ENCODE assay signal across 21 cellular contexts in genomic region chr9:138045541-138046490, GRCh38.
DNase-seq lines count a peak whose midpoint lies in the region; ATAC-seq, FAIRE-seq and TF ChIP-seq lines count a peak whose summit lies in the region.
"Had no signal": no experiment of that assay in that cellular context is flagged by ENCODE, and none has a peak within 500 bp of the region (broad histone marks: within the 10 kb centered on the region; RNA-seq: fewer than 3 reads in every experiment).

No MANE protein-coding gene starts in this region.

- H3K27ac ChIP-seq in breast epithelium, result no peak overlapping the region
- no peak overlapping the region for H3K27ac ChIP-seq in mammary epithelial cell (ENCODE audit: insufficient read depth, low read depth, low read length)
- peak overlapping the region; percentile 65 for H3K27ac ChIP-seq in angular gyrus (ENCODE audit: low read depth, low read length)
- H3K27ac ChIP-seq in HepG2 (ENCODE audit: extremely low read length, insufficient read depth, low read length), result no peak overlapping the region
- H3K27ac ChIP-seq in upper lobe of right lung, result no peak overlapping the region
- H3K27ac ChIP-seq: KMS-11, SK-N-MC had no signal

- 59% methylated on average over 22 of the region's 28 CpGs for WGBS in mammary epithelial cell (ENCODE audit: low coverage, missing lambda C conversion rate)
- 25% methylated on average over 10 of the region's 28 CpGs for WGBS in HepG2 (ENCODE audit: low lambda C conversion rate)

- ATAC-seq in HepG2 (no peak), upper lobe of right lung (no peak), GM19397 (IDR thresholded peaks at IDR 0.05; ENCODE audit: unreplicated experiment) (no peak), GM19395 (IDR thresholded peaks at IDR 0.05; ENCODE audit: unreplicated experiment) (no peak)
- ATAC-seq: HCT116; stimulated activated memory B cell treated with anti-CD40 and anti-IgM and Interleukin-4, amounts not matched to agents 10 μg/mL and 1 μg/mL and 100 μg/mL, for 72 hours had no signal

- DNase-seq in breast epithelium (ENCODE audit: low spot score in 2 of 2), result peak; percentile 15 to 43
- DNase-seq in mammary epithelial cell, result no peak
- no peak for DNase-seq in HepG2 (ENCODE audit: low spot score)
- DNase-seq in upper lobe of right lung, result peak; percentile 49
- no peak for DNase-seq in NCI-H1436 (lab: John Stamatoyannopoulos, UW)
- DNase-seq: activated CD4-positive, alpha-beta T cell treated with anti-CD3 and anti-CD28 coated beads for 4 hours; activated naive CD4-positive, alpha-beta T cell treated with anti-CD3 and anti-CD28 coated beads for 36 hours; cortex of kidney; foreskin fibroblast; NCI-H1048; NCI-H2171 treated with DMSO at 0.1 percent for 48 hours; T-helper 9 cell; trophoblast cell had no signal

- in situ Hi-C loops in mammary epithelial cell (cut with MboI; ENCODE audit: low sequenced_read_pairs in 2 of 2) (no loop called here), HepG2 (cut with HindIII; ENCODE audit: extremely low pct_ligation_motif_present, low pct_unique_long_range_greater_than_20kb) (no loop called here)

- CTCF ChIA-PET in mammary epithelial cell (lab: Charles Lee; ENCODE audit: low non-redundant PET), result no interaction called here
- CTCF ChIA-PET in HepG2 (lab: Yijun Ruan, JAX; ENCODE audit: low intra/inter-chr PET ratio, low total read pairs), result no interaction called here

- H3K36me3 ChIP-seq in breast epithelium (no peaks in the 10 kb centered on the region), mammary epithelial cell (ENCODE audit: insufficient read depth, low read length) (no peaks in the 10 kb centered on the region), HepG2 (replicated peaks in 1 of 2; ENCODE audit: control insufficient read depth in 1 of 2, insufficient read depth in 2 of 2, low read length in 2 of 2) (no peaks in the 10 kb centered on the region), upper lobe of right lung (no peaks in the 10 kb centered on the region)

- dilution Hi-C loops in mammary epithelial cell (cut with HindIII; ENCODE audit: low sequenced_read_pairs), result no loop called here

- intact Hi-C loops in breast epithelium (cut with DNase I; ENCODE audit: low total_unique reads), result no loop called here
- intact Hi-C loops in mammary epithelial cell (cut with micrococcal nuclease), result no loop called here
- intact Hi-C loops in HepG2 (cut with micrococcal nuclease; ENCODE audit: unreplicated experiment), result no loop called here
- intact Hi-C loops in upper lobe of right lung (cut with DNase I), result no loop called here

- TF ChIP-seq RAD21 in HepG2 (CRISPR knock-in tag; IDR thresholded peaks at IDR 0.05), result no peak

- no TSS peak for BruUV-seq in mammary epithelial cell (replicated peaks; lab: Mats Ljungman, UMichigan)
- BruUV-seq in HepG2 (replicated peaks; lab: Mats Ljungman, UMichigan), result no TSS peak

- no peaks in the 10 kb centered on the region for H3K4me1 ChIP-seq in breast epithelium
- no peaks in the 10 kb centered on the region for H3K4me1 ChIP-seq in mammary epithelial cell (ENCODE audit: insufficient read depth, low read length)
- no peaks in the 10 kb centered on the region for H3K4me1 ChIP-seq in HepG2 (ENCODE audit: insufficient read depth, low read length)
- H3K4me1 ChIP-seq in upper lobe of right lung, result no peaks in the 10 kb centered on the region

- FAIRE-seq in HepG2 (lab: Jason Lieb, UNC), result no peak
- FAIRE-seq: astrocyte had no signal

- H3K79me2 ChIP-seq in mammary epithelial cell (ENCODE audit: insufficient read depth, low read length) (no peaks in the 10 kb centered on the region), HepG2 (ENCODE audit: insufficient read depth, low read length) (no peaks in the 10 kb centered on the region)

- H3K27me3 ChIP-seq in breast epithelium (peaks cover 0 to 10% of the 10 kb centered on the region in 2 donors), mammary epithelial cell (ENCODE audit: insufficient read depth, low read length) (no peaks in the 10 kb centered on the region), HepG2 (ENCODE audit: control insufficient read depth in 1 of 2, insufficient read depth in 2 of 2, low read length in 2 of 2) (peaks cover 13 to 56% of the 10 kb centered on the region in 2 experiments; a peak in 4 of 5 replicates), upper lobe of right lung (peaks cover 23% of the 10 kb centered on the region)

- H3K4me3 ChIP-seq in breast epithelium, result no peak overlapping the region
- no peak overlapping the region for H3K4me3 ChIP-seq in mammary epithelial cell (replicated peaks in 1 of 3; ENCODE audit: insufficient read depth in 1 of 3, low read depth in 2 of 3, low read length in 3 of 3)
- H3K4me3 ChIP-seq in HepG2 (replicated peaks in 1 of 3; ENCODE audit: insufficient read depth in 1 of 3, low read depth in 2 of 3, low read length in 3 of 3), result no peak overlapping the region
- no peak overlapping the region for H3K4me3 ChIP-seq in upper lobe of right lung
- H3K4me3 ChIP-seq: SK-N-MC had no signal

- TF ChIP-seq EP300 in HepG2 (IDR thresholded peaks at IDR 0.05; ENCODE audit: low read depth in 2 of 2, low read length in 2 of 2) (no peak), HepG2 (CRISPR knock-in tag; IDR thresholded peaks at IDR 0.05; ENCODE audit: borderline replicate concordance) (no peak)

- H2AFZ ChIP-seq in mammary epithelial cell (ENCODE audit: low read depth, low read length), result no peak overlapping the region
- H2AFZ ChIP-seq in HepG2 (ENCODE audit: low read length), result no peak overlapping the region

- H3K9ac ChIP-seq in mammary epithelial cell (ENCODE audit: insufficient read depth, low read length) (no peak overlapping the region), HepG2 (ENCODE audit: insufficient read depth, low read depth, low read length) (no peak overlapping the region)
- H3K9ac ChIP-seq: KMS-11 had no signal

- POLR2A ChIA-PET in HepG2 (lab: Yijun Ruan, JAX), result no interaction called here

- no peak overlapping the region for H3K4me2 ChIP-seq in mammary epithelial cell (ENCODE audit: insufficient read depth, low read depth, low read length)
- no peak overlapping the region for H3K4me2 ChIP-seq in HepG2 (ENCODE audit: low read depth, low read length)
- H3K4me2 ChIP-seq: KMS-11 had no signal

- TF ChIP-seq POLR2A in breast epithelium (IDR thresholded peaks at IDR 0.05) (no peak), HepG2 (IDR thresholded peaks at IDR 0.05; ENCODE audit: insufficient read depth in 1 of 2, low read depth in 2 of 2, low read length in 2 of 2) (no peak)

- H3K9me3 ChIP-seq in breast epithelium, result no peaks in the 10 kb centered on the region
- H3K9me3 ChIP-seq in mammary epithelial cell (replicated peaks; ENCODE audit: insufficient read depth, low read length), result peaks cover 24% of the 10 kb centered on the region
- H3K9me3 ChIP-seq in HepG2 (ENCODE audit: low read length), result no peaks in the 10 kb centered on the region
- no peaks in the 10 kb centered on the region for H3K9me3 ChIP-seq in upper lobe of right lung

- H4K20me1 ChIP-seq in mammary epithelial cell (ENCODE audit: insufficient read depth, low read length) (no peaks in the 10 kb centered on the region), HepG2 (ENCODE audit: insufficient read depth, low read length) (no peaks in the 10 kb centered on the region)

- TF ChIP-seq CTCF in breast epithelium (IDR thresholded peaks at IDR 0.05) (no peak), mammary epithelial cell (conservative IDR thresholded peaks at IDR 0.05 in 1 of 2, IDR thresholded peaks at IDR 0.05 in 1 of 2; ENCODE audit: extremely low read depth in 1 of 2, insufficient read depth in 1 of 2, low read depth in 1 of 2, low read length in 2 of 2) (no peak), HepG2 (CRISPR knock-in tag; IDR thresholded peaks at IDR 0.05) (no peak), upper lobe of right lung (IDR thresholded peaks at IDR 0.05) (no peak)

TF ChIP-seq in HepG2, 621 proteins besides CTCF, POLR2A, EP300 and RAD21 (continues in another document):
- TF ChIP-seq MNT (IDR thresholded peaks at IDR 0.05), result peak; percentile 71; the same call in 1 of the 2 replicates

Comparison
In these comparisons a context has a peak if more than half of its experiments do, and no peak if none do; other contexts are left out.
1. DNase-seq: peak in breast epithelium (2 of 2) and upper lobe of right lung (single experiment); none in mammary epithelial cell (single experiment), HepG2 (single experiment) and NCI-H1436 (single experiment).